In genomic region chr4:163107754-163108153, GRCh38 we compare ENCODE assay signal across 8 cellular contexts. TPM values are rescaled to one million over a fixed set of nuclear protein-coding genes. Genes with fewer than 3 reads are reported as not detected.
DNase-seq lines count a peak whose midpoint lies in the region; ATAC-seq and TF ChIP-seq lines count a peak whose summit lies in the region.

No MANE protein-coding gene starts in this region.

- in situ Hi-C loops in SK-MEL-5 (cut with HindIII; ENCODE audit: low pct_unique_long_range_greater_than_20kb, low sequenced_read_pairs), result no loop called here

- H3K4me3 ChIP-seq in GM12865 (ENCODE audit: low read depth, low read length) (no peak overlapping the region), left lung (no peak overlapping the region)

- H3K36me3 ChIP-seq in left lung, result no peaks in the 10 kb centered on the region

- peak; percentile 8 for TF ChIP-seq CTCF in GM12865 (IDR thresholded peaks at IDR 0.05; ENCODE audit: insufficient read depth, low read depth, low read length, missing control alignments)
- peak in 1 of 2 donors; percentile 31 for TF ChIP-seq CTCF in left lung (IDR thresholded peaks at IDR 0.05)

- no peaks in the 10 kb centered on the region for H3K27me3 ChIP-seq in left lung

- ATAC-seq in HG02763 (IDR thresholded peaks at IDR 0.05; ENCODE audit: unreplicated experiment) (peak; percentile 40), left lung (peak; percentile 41), GM21529 (IDR thresholded peaks at IDR 0.05; ENCODE audit: unreplicated experiment) (no peak)

- intact Hi-C loops in left lung (cut with DNase I), result no loop called here

- peak; percentile 31 for DNase-seq in GM12865 (ENCODE audit: low read depth)
- DNase-seq in SK-MEL-5 (ENCODE audit: low read depth, low spot score), result peak; percentile 37
- no peak for DNase-seq in left lung
- DNase-seq in HK-2 (ENCODE audit: unreplicated experiment), result no peak
- DNase-seq in NCI-H2227 (lab: John Stamatoyannopoulos, UW; ENCODE audit: unreplicated experiment), result no peak
- no peak for DNase-seq in anterior cingulate cortex (lab: John Stamatoyannopoulos, UW)

- no peaks in the 10 kb centered on the region for H3K9me3 ChIP-seq in left lung

- H3K27ac ChIP-seq in left lung, result no peak overlapping the region

- no peaks in the 10 kb centered on the region for H3K4me1 ChIP-seq in left lung

RNA-seq across cellular contexts. Expression of gene NAF1, which starts 58.9 kb away (rescaled TPM):
- total RNA-seq in SK-MEL-5 (2014; rRNA removed; shearing (Covaris generic)), result 7.2 and 9.6 TPM in 2 replicates
- 20.7 and 21.8 TPM in 2 replicates for polyA plus RNA-seq in SK-MEL-5 (2015; cell fraction: cytosol; rRNA removed)
- 19.2 and 25.0 TPM in 2 replicates for polyA plus RNA-seq in SK-MEL-5 (2015; cell fraction: nucleus; rRNA removed)
- 10 to 100 TPM; 18.4 to 20.5 TPM for total RNA-seq in left lung

Comparison
In these comparisons a context has a peak if more than half of its experiments do, and no peak if none do; other contexts are left out.
1. DNase-seq: peak in GM12865 (single experiment) and SK-MEL-5 (single experiment); none in left lung (0 of 2), HK-2 (single experiment), NCI-H2227 (single experiment) and anterior cingulate cortex (0 of 58).